26 cellular contexts compared by ENCODE assay signal in genomic region chr12:124173692-124174091, GRCh38.
"Had no signal": no experiment of that assay in that cellular context is flagged by ENCODE, and none has a peak within 500 bp of the region (broad histone marks: within the 10 kb centered on the region; RNA-seq: fewer than 3 reads in every experiment).

No MANE protein-coding gene starts in this region.

- H3K4me1 ChIP-seq: esophagus muscularis mucosa, left lung, pancreas, thyroid gland, vagina had no signal

- H3K36me3 Mint-ChIP-seq: naive thymus-derived CD4-positive, alpha-beta T cell; stimulated activated effector memory CD8-positive, alpha-beta T cell treated with anti-CD3 and anti-CD28 coated beads, Interleukin-12 subunit alpha, Interleukin-12 subunit beta, amount 100 ng/mL, for 72 hours had no signal

- H3K9me3 ChIP-seq: esophagus muscularis mucosa, heart right ventricle, left lung, pancreas, stomach, thyroid gland, vagina had no signal

- H3K4me2 ChIP-seq: smooth muscle cell had no signal

- DNase-seq: effector memory CD4-positive, alpha-beta T cell; foreskin melanocyte; glutamatergic neuron; heart right ventricle; hippocampal formation; left cardiac atrium; left lung; mesendoderm; midbrain; naive thymus-derived CD4-positive, alpha-beta T cell; nephron progenitor cell; nucleus accumbens; pancreas; stimulated activated CD4-positive, alpha-beta T cell treated with anti-CD3 and anti-CD28 coated beads, Interleukin-12 subunit alpha, Interleukin-12 subunit beta, amount 100 ng/mL, for 4 hours; stimulated activated CD4-positive, alpha-beta T cell treated with anti-CD3 and anti-CD28 coated beads, Interleukin-1b, Interleukin-23, amount 100 ng/mL, for 48 hours; stimulated activated CD4-positive, alpha-beta T cell treated with anti-CD3 and anti-CD28 coated beads, Interleukin-4, amount 100 ng/mL, for 24 hours; stimulated activated naive CD4-positive, alpha-beta T cell treated with Interleukin-2 at 50 U/mL for 16 hours; stomach; thyroid gland had no signal

- H3K4me1 Mint-ChIP-seq: naive thymus-derived CD4-positive, alpha-beta T cell; stimulated activated effector memory CD8-positive, alpha-beta T cell treated with anti-CD3 and anti-CD28 coated beads, Interleukin-12 subunit alpha, Interleukin-12 subunit beta, amount 100 ng/mL, for 72 hours had no signal

- H3K36me3 ChIP-seq: esophagus muscularis mucosa, heart right ventricle, left lung, pancreas, stomach, thyroid gland, vagina had no signal

- H3K27ac Mint-ChIP-seq: nephron progenitor cell; progenitor cell of endocrine pancreas; stimulated activated effector memory CD8-positive, alpha-beta T cell treated with anti-CD3 and anti-CD28 coated beads, Interleukin-12 subunit alpha, Interleukin-12 subunit beta, amount 100 ng/mL, for 72 hours had no signal

- H3K4me3 ChIP-seq: coronary artery, esophagus muscularis mucosa, heart right ventricle, left lung, pancreas, smooth muscle cell, stomach, thyroid gland, vagina had no signal

- H3K4me3 Mint-ChIP-seq: naive thymus-derived CD4-positive, alpha-beta T cell; nephron progenitor cell; stimulated activated effector memory CD8-positive, alpha-beta T cell treated with anti-CD3 and anti-CD28 coated beads, Interleukin-12 subunit alpha, Interleukin-12 subunit beta, amount 100 ng/mL, for 72 hours had no signal

- ATAC-seq: left cardiac atrium; naive thymus-derived CD4-positive, alpha-beta T cell; pancreas; stimulated activated effector memory CD8-positive, alpha-beta T cell treated with anti-CD3 and anti-CD28 coated beads, Interleukin-12 subunit alpha, Interleukin-12 subunit beta, amount 100 ng/mL, for 72 hours had no signal

- H3K27ac ChIP-seq: coronary artery, esophagus muscularis mucosa, heart right ventricle, left lung, pancreas, stomach, thyroid gland, vagina had no signal

- H3K9me3 Mint-ChIP-seq: stimulated activated effector memory CD8-positive, alpha-beta T cell treated with anti-CD3 and anti-CD28 coated beads, Interleukin-12 subunit alpha, Interleukin-12 subunit beta, amount 100 ng/mL, for 72 hours had no signal

- H3K27me3 ChIP-seq: esophagus muscularis mucosa, left lung, pancreas, stomach, thyroid gland, vagina had no signal

- FAIRE-seq: islet of Langerhans, pancreas had no signal
